In the genomic region with DNA sequence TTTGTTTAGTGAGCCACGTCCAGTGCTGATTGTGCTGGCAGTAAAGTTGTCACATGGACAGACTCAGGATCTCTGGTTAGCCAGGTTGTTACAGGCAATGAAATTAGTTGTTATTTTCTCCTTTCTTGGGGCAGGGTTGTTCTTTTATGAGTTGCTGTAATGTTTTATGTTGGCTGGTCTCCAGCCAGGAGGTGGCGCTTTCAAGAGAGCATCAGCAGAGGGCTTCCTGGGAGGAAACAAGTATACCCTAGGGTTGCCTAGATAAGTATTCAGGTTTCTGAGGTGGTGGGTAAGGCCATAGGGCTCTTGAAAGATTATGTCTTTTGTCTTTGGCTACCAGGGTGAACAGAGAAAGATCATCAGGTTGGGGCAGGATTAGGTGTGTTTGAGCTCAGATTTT, we compare ENCODE assay signal across 27 cellular contexts. TPM values are rescaled to one million over a fixed set of nuclear protein-coding genes. Genes with fewer than 3 reads are reported as not detected.
DNase-seq lines count a peak whose midpoint lies in the region; ATAC-seq, FAIRE-seq and TF ChIP-seq lines count a peak whose summit lies in the region.
"Had no signal": no experiment of that assay in that cellular context is flagged by ENCODE, and none has a peak within 500 bp of the region (broad histone marks: within the 10 kb centered on the region; RNA-seq: fewer than 3 reads in every experiment).

No MANE protein-coding gene starts in this region.

- FAIRE-seq in bronchial epithelial cell (lab: Jason Lieb, UNC), result peak; percentile 58
- FAIRE-seq: G401.6, HTR-8/SVneo, kidney, pancreas had no signal

- H3K79me2 ChIP-seq in neural progenitor cell (ENCODE audit: low read depth), result no peaks in the 10 kb centered on the region

- H3K27ac Mint-ChIP-seq in neural progenitor cell, result no peak overlapping the region
- H3K27ac Mint-ChIP-seq: activated CD4-positive, alpha-beta memory T cell treated with anti-CD3 and anti-CD28 coated beads, Interleukin-2, amount 10 ng/mL, durations not matched to agents 7 days and 5 days; activated naive CD4-positive, alpha-beta T cell treated with anti-CD3 and anti-CD28 coated beads for 36 hours; naive B cell; T-helper 17 cell; type B pancreatic cell had no signal

- H3K4me1 ChIP-seq in neural progenitor cell (peaks cover 3% of the 10 kb centered on the region), esophagus squamous epithelium (no peaks in the 10 kb centered on the region)
- H3K4me1 ChIP-seq: pancreas, sigmoid colon, SJCRH30 had no signal

- no peak for TF ChIP-seq CTCF in GM12865 (IDR thresholded peaks at IDR 0.05; ENCODE audit: insufficient read depth, low read depth, low read length, missing control alignments)
- no peak for TF ChIP-seq CTCF in bronchial epithelial cell (IDR thresholded peaks at IDR 0.05; ENCODE audit: insufficient read depth, low read length, severe bottlenecking)
- TF ChIP-seq CTCF in neural progenitor cell (IDR thresholded peaks at IDR 0.05), result peak; percentile 25
- no peak for TF ChIP-seq CTCF in esophagus squamous epithelium (IDR thresholded peaks at IDR 0.05)

- peaks cover 13% of the 10 kb centered on the region for H3F3A ChIP-seq in neural progenitor cell (ENCODE audit: low read depth)

- H3K27ac ChIP-seq in neural progenitor cell (no peak overlapping the region), esophagus squamous epithelium (no peak overlapping the region)
- H3K27ac ChIP-seq: pancreas, sigmoid colon, SJCRH30, VCaP had no signal

- no peaks in the 10 kb centered on the region for H3K36me3 Mint-ChIP-seq in neural progenitor cell
- H3K36me3 Mint-ChIP-seq: naive B cell, type B pancreatic cell had no signal

- H3K36me3 ChIP-seq in bronchial epithelial cell (ENCODE audit: control insufficient read depth, insufficient read depth, low read length), result no peaks in the 10 kb centered on the region
- no peaks in the 10 kb centered on the region for H3K36me3 ChIP-seq in neural progenitor cell
- H3K36me3 ChIP-seq in esophagus squamous epithelium, result no peaks in the 10 kb centered on the region
- H3K36me3 ChIP-seq: pancreas, sigmoid colon, SJCRH30 had no signal

- no peak overlapping the region for H3K4me2 ChIP-seq in neural progenitor cell

- H3K9me3 ChIP-seq in neural progenitor cell (ENCODE audit: low read depth), result peaks cover 3% of the 10 kb centered on the region
- H3K9me3 ChIP-seq in esophagus squamous epithelium, result no peaks in the 10 kb centered on the region
- H3K9me3 ChIP-seq: pancreas, sigmoid colon, SJCRH30 had no signal

- intact Hi-C loops in esophagus squamous epithelium (cut with DNase I), result no loop called here

- no peak for TF ChIP-seq POLR2A in esophagus squamous epithelium (IDR thresholded peaks at IDR 0.05)

- no peaks in the 10 kb centered on the region for H3K27me3 Mint-ChIP-seq in neural progenitor cell (ENCODE audit: insufficient read depth, low read depth)

- ATAC-seq in GM18909 (IDR thresholded peaks at IDR 0.05; ENCODE audit: poor library complexity, unreplicated experiment), result no peak
- ATAC-seq: pancreas; stimulated activated naive CD8-positive, alpha-beta T cell treated with anti-CD3 and anti-CD28 coated beads, Interleukin-15, Interleukin-2, amounts not matched to agents 100 U/mL and 50 U/mL, for 24 hours; T-helper 17 cell had no signal

- peaks cover 19% of the 10 kb centered on the region for H3K9me3 Mint-ChIP-seq in neural progenitor cell
- H3K9me3 Mint-ChIP-seq: activated CD4-positive, alpha-beta memory T cell treated with anti-CD3 and anti-CD28 coated beads, Interleukin-2, amount 10 ng/mL, durations not matched to agents 7 days and 5 days; activated naive CD4-positive, alpha-beta T cell treated with anti-CD3 and anti-CD28 coated beads for 36 hours; type B pancreatic cell had no signal

- WGBS in esophagus squamous epithelium, 2 donors, result 83 to 94% methylated on average over 2 of the region's 2 CpGs

- H3K4me1 Mint-ChIP-seq in neural progenitor cell, result peaks cover 10% of the 10 kb centered on the region
- H3K4me1 Mint-ChIP-seq: activated CD4-positive, alpha-beta memory T cell treated with anti-CD3 and anti-CD28 coated beads, Interleukin-2, amount 10 ng/mL, durations not matched to agents 7 days and 5 days; naive B cell; T-helper 17 cell had no signal

- DNase-seq in GM12865 (ENCODE audit: low read depth), result peak; percentile 38
- peak; percentile 2 for DNase-seq in NAMALWA (ENCODE audit: low spot score)
- no peak for DNase-seq in bronchial epithelial cell (ENCODE audit: low read depth)
- DNase-seq in neural progenitor cell (ENCODE audit: low spot score), result no peak
- DNase-seq in NCI-H524 treated with DMSO at 0.1 percent for 48 hours (lab: John Stamatoyannopoulos, UW), result no peak
- DNase-seq in HuH-7 (ENCODE audit: low spot score), result no peak
- DNase-seq in esophagus squamous epithelium (lab: John Stamatoyannopoulos, UW), result no peak
- DNase-seq: activated CD4-positive, alpha-beta memory T cell treated with anti-CD3 and anti-CD28 coated beads, Interleukin-2, amount 10 ng/mL, durations not matched to agents 7 days and 5 days; activated naive CD4-positive, alpha-beta T cell treated with anti-CD3 and anti-CD28 coated beads for 36 hours; activated T-cell treated with anti-CD3 and anti-CD28 coated beads, Interleukin-2, amount 50 U/mL, for 1 hour; aorta; cerebellar nuclear complex; hippocampal formation; kidney; naive B cell; NCI-H1417; NCI-H526; pancreas; sigmoid colon; SJCRH30; stimulated activated naive CD8-positive, alpha-beta T cell treated with anti-CD3 and anti-CD28 coated beads, Interleukin-15, Interleukin-2, amounts not matched to agents 100 U/mL and 50 U/mL, for 24 hours; T-helper 17 cell had no signal

- peak overlapping the region; percentile 59 for H2AFZ ChIP-seq in neural progenitor cell (replicated peaks)

- H3K27me3 ChIP-seq in bronchial epithelial cell (ENCODE audit: control insufficient read depth, insufficient read depth, low read length) (no peaks in the 10 kb centered on the region), neural progenitor cell (no peaks in the 10 kb centered on the region), esophagus squamous epithelium (no peaks in the 10 kb centered on the region)
- H3K27me3 ChIP-seq: pancreas, sigmoid colon, SJCRH30 had no signal

- no peak overlapping the region for H3K4me3 ChIP-seq in GM12865 (ENCODE audit: low read depth, low read length)
- H3K4me3 ChIP-seq in bronchial epithelial cell (ENCODE audit: low read depth, low read length), result no peak overlapping the region
- H3K4me3 ChIP-seq in neural progenitor cell, result no peak overlapping the region
- no peak overlapping the region for H3K4me3 ChIP-seq in esophagus squamous epithelium
- H3K4me3 ChIP-seq: pancreas, sigmoid colon, SJCRH30 had no signal

- H3K4me3 Mint-ChIP-seq in neural progenitor cell, result no peak overlapping the region
- H3K4me3 Mint-ChIP-seq: activated CD4-positive, alpha-beta memory T cell treated with anti-CD3 and anti-CD28 coated beads, Interleukin-2, amount 10 ng/mL, durations not matched to agents 7 days and 5 days; activated naive CD4-positive, alpha-beta T cell treated with anti-CD3 and anti-CD28 coated beads for 36 hours; naive B cell; T-helper 17 cell; type B pancreatic cell had no signal

- H4K20me1 ChIP-seq in neural progenitor cell (ENCODE audit: low read depth), result no peaks in the 10 kb centered on the region

- H3K9ac ChIP-seq in neural progenitor cell, result no peak overlapping the region

RNA-seq across cellular contexts. Expression of a gene that starts 14.5 kb away (rescaled TPM):
- total RNA-seq in bronchial epithelial cell (6.7 and 6.8 TPM in 2 replicates), neural progenitor cell (ENCODE audit: low replicate concordance) (9.6 and 14.0 TPM in 2 replicates), esophagus squamous epithelium (10 to 100 TPM in 3 of 4 donors, 1 to 10 TPM in 1; 9.8 to 15.5 (median 10.8) TPM)
- total RNA-seq: SJCRH30 had no signal

Comparison
In these comparisons a context has a peak if more than half of its experiments do, and no peak if none do; other contexts are left out.
1. DNase-seq: peak in GM12865 (single experiment) and NAMALWA (single experiment); none in bronchial epithelial cell (single experiment), neural progenitor cell (single experiment), NCI-H524 treated with DMSO at 0.1 percent for 48 hours (single experiment), HuH-7 (single experiment) and esophagus squamous epithelium (single experiment).